In the genomic region with DNA sequence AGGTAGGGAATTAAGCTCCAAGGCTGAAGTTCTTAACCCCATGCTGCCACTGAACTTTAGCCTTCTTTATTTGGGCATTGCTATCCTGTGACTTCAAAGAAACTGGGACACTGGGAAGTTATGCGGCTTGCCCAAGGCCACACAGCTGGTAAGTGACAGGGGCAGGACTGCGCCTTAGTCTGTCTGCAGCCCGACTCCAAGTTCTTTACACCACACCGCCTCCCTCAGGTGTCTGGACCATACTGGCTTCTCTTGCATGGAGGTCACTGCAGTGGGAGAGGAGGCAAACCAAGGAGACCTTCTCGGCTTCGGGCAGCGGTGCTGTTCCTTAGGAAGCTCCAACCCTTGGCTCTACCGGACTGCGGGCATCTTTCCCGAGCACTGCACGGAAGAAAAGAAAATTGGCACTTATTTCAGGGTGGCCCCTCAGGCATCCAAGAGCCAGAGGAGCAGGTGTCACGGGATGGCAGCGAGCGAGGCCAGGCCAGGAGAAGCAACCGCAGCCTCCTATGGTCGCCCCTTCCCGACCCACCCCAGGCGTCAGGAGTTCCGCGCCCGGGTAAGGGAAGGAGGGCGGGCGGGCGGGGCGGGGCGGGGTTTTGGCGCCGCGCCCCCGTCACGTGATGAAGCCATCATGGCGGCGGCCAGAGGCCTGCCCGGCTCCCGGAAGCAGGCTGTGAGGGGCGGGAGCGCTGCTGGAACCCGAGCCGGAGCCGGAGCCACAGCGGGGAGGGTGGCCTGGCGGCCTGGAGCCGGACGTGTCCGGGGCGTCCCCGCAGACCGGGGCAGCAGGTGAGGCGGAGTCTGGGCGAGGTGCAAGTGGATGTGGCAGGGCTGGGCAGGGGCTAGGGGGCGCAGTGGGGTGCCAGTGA, we compare ENCODE assay signal across 1 cellular context.
A peak's percentile ranks its signal among the peaks of the same experiment; 100 is the strongest.
TF ChIP-seq lines count a peak whose summit lies in the region.

No MANE protein-coding gene starts in this region.

TF ChIP-seq in H1, 55 proteins besides CTCF, POLR2A, EP300 and RAD21:
- TF ChIP-seq JUN (IDR thresholded peaks at IDR 0.05; ENCODE audit: low read depth, low read length) (no peak), EGR1 (IDR thresholded peaks at IDR 0.05; ENCODE audit: borderline replicate concordance, low read depth, low read length) (no peak), MAX (IDR thresholded peaks at IDR 0.05) (peak; percentile 15; the same call in 1 of the 2 replicates), SAP30 (IDR thresholded peaks at IDR 0.05; ENCODE audit: insufficient read depth, insufficient replicate concordance, low read length) (peak; percentile 85), SUZ12 (IDR thresholded peaks at IDR 0.05; ENCODE audit: low read length) (no peak), TCF12 (IDR thresholded peaks at IDR 0.05; ENCODE audit: low read depth, low read length) (no peak), CHD2 (IDR thresholded peaks at IDR 0.05; ENCODE audit: low read length) (no peak), POLR2AphosphoS5 (IDR thresholded peaks at IDR 0.05; ENCODE audit: low read depth, low read length) (peak; percentile 58; the same call in 1 of the 2 replicates), SIN3A (conservative IDR thresholded peaks at IDR 0.05 in 1 of 2, IDR thresholded peaks at IDR 0.05 in 1 of 2; ENCODE audit: low read depth in 1 of 2, low read length in 2 of 2) (peak; percentile 93 to 95; a peak in 3 of 4 replicates), ATF3 (IDR thresholded peaks at IDR 0.05; ENCODE audit: insufficient read depth, low read depth, low read length) (peak; percentile 66; the same call in 1 of the 2 replicates), CREB1 (IDR thresholded peaks at IDR 0.05) (peak; percentile 84), GABPA (IDR thresholded peaks at IDR 0.05; ENCODE audit: borderline replicate concordance, insufficient read depth, low read length) (no peak), TBP (IDR thresholded peaks at IDR 0.05; ENCODE audit: low read depth, low read length) (no peak; the same call in none of the 2 replicates), E2F6 (IDR thresholded peaks at IDR 0.05) (no peak), TAF7 (optimal IDR thresholded peaks at IDR 0.05; ENCODE audit: borderline replicate concordance, low read depth, low read length) (no peak), EZH2 (IDR thresholded peaks at IDR 0.05; ENCODE audit: low read depth, low read length, severe bottlenecking) (no peak), SP4 (IDR thresholded peaks at IDR 0.05; ENCODE audit: low read length) (0 out of 2 replicates have a peak, but pooled peaks have one; percentile 50), PHF8 (conservative IDR thresholded peaks at IDR 0.05; ENCODE audit: low read depth, low read length) (peak; percentile 88), NRF1 (IDR thresholded peaks at IDR 0.05; ENCODE audit: low read depth, low read length) (no peak), USF2 (IDR thresholded peaks at IDR 0.05; ENCODE audit: low read length) (peak; percentile 88), RBBP5 (IDR thresholded peaks at IDR 0.05; ENCODE audit: borderline replicate concordance, low read depth, low read length) (no peak), YY1 (IDR thresholded peaks at IDR 0.05; ENCODE audit: low read depth, low read length) (peak; percentile 95), RNF2 (IDR thresholded peaks at IDR 0.05; ENCODE audit: borderline replicate concordance, low read depth, low read length, missing control alignments, poor library complexity, severe bottlenecking) (no peak), ASH2L (IDR thresholded peaks at IDR 0.05; ENCODE audit: low read length) (peak; percentile 66), KDM4A (IDR thresholded peaks at IDR 0.05; ENCODE audit: low read depth, low read length, severe bottlenecking) (peak; percentile 59), SP2 (IDR thresholded peaks at IDR 0.05; ENCODE audit: low read length) (no peak), CEBPB (IDR thresholded peaks at IDR 0.05; ENCODE audit: low read depth, low read length) (no peak), FOSL1 (IDR thresholded peaks at IDR 0.05; ENCODE audit: insufficient read depth, low read depth, low read length) (no peak), CHD1 (IDR thresholded peaks at IDR 0.05; ENCODE audit: low read depth, low read length) (no peak), CHD7 (IDR thresholded peaks at IDR 0.05; ENCODE audit: insufficient replicate concordance, low read length) (no peak), KDM5A (IDR thresholded peaks at IDR 0.05; ENCODE audit: low read length) (peak; percentile 80), POU5F1 (IDR thresholded peaks at IDR 0.05; ENCODE audit: low read depth, low read length) (no peak), TEAD4 (IDR thresholded peaks at IDR 0.05; ENCODE audit: low read depth, low read length) (peak; percentile 9; the same call in 1 of the 2 replicates), SIRT6 (IDR thresholded peaks at IDR 0.05; ENCODE audit: low read length) (no peak), TAF1 (IDR thresholded peaks at IDR 0.05; ENCODE audit: low read depth, low read length) (peak; percentile 52; the same call in 1 of the 2 replicates), CBX5 (IDR thresholded peaks at IDR 0.05; ENCODE audit: low read depth, low read length) (no peak), CTBP2 (IDR thresholded peaks at IDR 0.05; ENCODE audit: borderline replicate concordance, insufficient read depth, insufficient read length, low read length) (no peak), HDAC2 (IDR thresholded peaks at IDR 0.05; ENCODE audit: borderline replicate concordance in 1 of 2, low read depth in 2 of 2, low read length in 2 of 2) (peak in 1 of 2 experiments; percentile 70; a peak in 2 of 4 replicates), MAFK (IDR thresholded peaks at IDR 0.05; ENCODE audit: low read depth, low read length) (no peak), HDAC6 (IDR thresholded peaks at IDR 0.05; ENCODE audit: low read depth, low read length) (no peak), RFX5 (IDR thresholded peaks at IDR 0.05; ENCODE audit: borderline replicate concordance, low read depth, low read length) (no peak)
